21 cellular contexts compared by ENCODE assay signal in the genomic region with DNA sequence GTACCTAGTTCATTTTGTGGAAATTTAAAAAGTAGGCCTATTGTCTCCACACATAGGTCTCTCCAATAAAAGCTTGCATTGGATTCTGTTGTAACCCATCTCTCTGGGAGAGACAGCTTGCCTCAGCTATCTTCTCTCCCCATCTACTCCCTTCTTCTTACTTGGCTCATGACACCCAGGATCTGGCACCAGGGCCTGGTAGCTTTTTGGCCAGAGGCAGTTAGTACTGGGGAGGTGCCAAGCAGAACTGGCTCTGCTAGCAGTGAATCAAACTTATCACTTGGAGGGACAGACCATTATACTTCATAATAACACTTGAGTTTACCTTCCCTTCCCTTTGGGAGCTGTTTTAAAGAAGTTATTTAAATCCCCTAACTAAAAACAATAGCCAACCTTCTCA. TPM values are rescaled to one million over a fixed set of nuclear protein-coding genes. Genes with fewer than 3 reads are reported as not detected.
DNase-seq lines count a peak whose midpoint lies in the region; ATAC-seq, FAIRE-seq and TF ChIP-seq lines count a peak whose summit lies in the region.
"Had no signal": no experiment of that assay in that cellular context is flagged by ENCODE, and none has a peak within 500 bp of the region (broad histone marks: within the 10 kb centered on the region; RNA-seq: fewer than 3 reads in every experiment).

No MANE protein-coding gene starts in this region.

- H3K4me3 ChIP-seq in right atrium auricular region = no peak overlapping the region
- H3K4me3 ChIP-seq in astrocyte (ENCODE audit: insufficient read depth, low read depth, low read length) = no peak overlapping the region
- H3K4me3 ChIP-seq in heart left ventricle = no peak overlapping the region
- H3K4me3 ChIP-seq in tibial artery = no peak overlapping the region
- H3K4me3 ChIP-seq: A549, PC-9 had no signal

- H4K20me1 ChIP-seq in astrocyte (ENCODE audit: insufficient read depth, low read length) = no peaks in the 10 kb centered on the region

- H3K27me3 Mint-ChIP-seq in astrocyte (ENCODE audit: low read depth, unreplicated experiment) (no peaks in the 10 kb centered on the region), type B pancreatic cell (no peaks in the 10 kb centered on the region)

- DNase-seq in Right ventricle myocardium superior (peak; percentile 41), right atrium auricular region (ENCODE audit: low spot score) (no peak), astrocyte (ENCODE audit: low read depth) (no peak), heart left ventricle (peak in 2 of 5 donors; percentile 47 to 54), tibial artery (peak; percentile 22 to 61), type B pancreatic cell (ENCODE audit: extremely low spot score, unreplicated experiment) (no peak), NCI-H2081 (lab: John Stamatoyannopoulos, UW) (no peak), hepatic stellate cell (ENCODE audit: low spot score) (no peak)
- DNase-seq: Caco-2, HFFc6, KBM-7, MM.1S, NCI-H1930, NCI-H526, PC-9, SIG-M5 had no signal

- H3K27ac Mint-ChIP-seq in astrocyte (ENCODE audit: unreplicated experiment) (no peak overlapping the region), type B pancreatic cell (no peak overlapping the region)

- peaks cover 0 to 33% of the 10 kb centered on the region in 2 donors for H3K4me1 ChIP-seq in right atrium auricular region
- H3K4me1 ChIP-seq in astrocyte (ENCODE audit: insufficient read depth, low read length) = peaks cover 31% of the 10 kb centered on the region
- H3K4me1 ChIP-seq in heart left ventricle = peaks cover 0 to 36% (median 20%) of the 10 kb centered on the region in 12 donors
- H3K4me1 ChIP-seq in tibial artery = peaks cover 0 to 25% (median 1%) of the 10 kb centered on the region in 4 donors

- H3K9me3 Mint-ChIP-seq in astrocyte (ENCODE audit: unreplicated experiment) (no peaks in the 10 kb centered on the region), type B pancreatic cell (no peaks in the 10 kb centered on the region)
- H3K9me3 Mint-ChIP-seq: HFFc6 had no signal

- H2AFZ ChIP-seq in astrocyte (ENCODE audit: low read depth, low read length) = no peak overlapping the region
- H2AFZ ChIP-seq: PC-9 had no signal

- no peaks in the 10 kb centered on the region for H3K79me2 ChIP-seq in astrocyte (ENCODE audit: insufficient read depth, low read length)

- no peak overlapping the region for H3K4me2 ChIP-seq in astrocyte (ENCODE audit: low read length)
- H3K4me2 ChIP-seq: A549, PC-9 had no signal

- intact Hi-C loops in Right ventricle myocardium superior (cut with DNase I) = no loop called here
- intact Hi-C loops in heart left ventricle (cut with DNase I) = loop anchor here in 1 of 10 donors (10.0 kb wide), 1 partner anchor 52 kb away; no protein-coding TSS in a partner anchor
- intact Hi-C loops in tibial artery (cut with DNase I; ENCODE audit: low total_unique reads) = no loop called here

- H3K9me3 ChIP-seq in right atrium auricular region = no peaks in the 10 kb centered on the region
- H3K9me3 ChIP-seq in astrocyte (ENCODE audit: insufficient read depth, low read depth, low read length) = no peaks in the 10 kb centered on the region
- no peaks in the 10 kb centered on the region for H3K9me3 ChIP-seq in heart left ventricle
- H3K9me3 ChIP-seq in tibial artery = no peaks in the 10 kb centered on the region
- H3K9me3 ChIP-seq: A549, Caco-2 had no signal

- peak; percentile 79 for FAIRE-seq in astrocyte (lab: Jason Lieb, UNC)
- FAIRE-seq: A549, G401.6, GM12892, H1 had no signal

- H3K4me3 Mint-ChIP-seq in astrocyte (ENCODE audit: unreplicated experiment) (no peak overlapping the region), type B pancreatic cell (no peak overlapping the region)
- H3K4me3 Mint-ChIP-seq: HFFc6 had no signal

- H3K36me3 ChIP-seq in right atrium auricular region (no peaks in the 10 kb centered on the region), astrocyte (ENCODE audit: insufficient read depth, low read length) (no peaks in the 10 kb centered on the region), heart left ventricle (no peaks in the 10 kb centered on the region), tibial artery (no peaks in the 10 kb centered on the region)

- peaks cover 28% of the 10 kb centered on the region for H3K4me1 Mint-ChIP-seq in astrocyte (ENCODE audit: low read depth, unreplicated experiment)
- H3K4me1 Mint-ChIP-seq in type B pancreatic cell (ENCODE audit: unreplicated experiment) = peaks cover 9% of the 10 kb centered on the region

- no peak overlapping the region for H3K27ac ChIP-seq in right atrium auricular region
- no peak overlapping the region for H3K27ac ChIP-seq in astrocyte (ENCODE audit: low read depth, low read length)
- no peak overlapping the region for H3K27ac ChIP-seq in heart left ventricle
- H3K27ac ChIP-seq in tibial artery = no peak overlapping the region
- H3K27ac ChIP-seq: HL-60, PC-9 had no signal

- TF ChIP-seq CTCF in right atrium auricular region (IDR thresholded peaks at IDR 0.05) (no peak), astrocyte (IDR thresholded peaks at IDR 0.05; ENCODE audit: insufficient read depth, low read depth, low read length) (no peak), heart left ventricle (IDR thresholded peaks at IDR 0.05) (no peak), tibial artery (IDR thresholded peaks at IDR 0.05) (no peak), type B pancreatic cell (conservative IDR thresholded peaks at IDR 0.05) (no peak)

- no peaks in the 10 kb centered on the region for H3K36me3 Mint-ChIP-seq in astrocyte (ENCODE audit: low read depth, unreplicated experiment)
- no peaks in the 10 kb centered on the region for H3K36me3 Mint-ChIP-seq in type B pancreatic cell

- H3K9ac ChIP-seq in astrocyte (ENCODE audit: low read length) = no peak overlapping the region

- TF ChIP-seq POLR2A in heart left ventricle (IDR thresholded peaks at IDR 0.05) = no peak

- peak; percentile 74 for ATAC-seq in Right ventricle myocardium superior (ENCODE audit: poor library complexity)
- ATAC-seq in heart left ventricle = peak in 3 of 4 donors; percentile 57 to 70 (median 69)
- ATAC-seq: A549 had no signal

- H3K27me3 ChIP-seq in right atrium auricular region = no peaks in the 10 kb centered on the region
- H3K27me3 ChIP-seq in astrocyte (ENCODE audit: insufficient read depth, low read length) = no peaks in the 10 kb centered on the region
- H3K27me3 ChIP-seq in heart left ventricle = peaks cover 0 to 12% (median 0%) of the 10 kb centered on the region in 9 donors
- H3K27me3 ChIP-seq in tibial artery = no peaks in the 10 kb centered on the region

RNA-seq across cellular contexts. Expression of gene PLAC1, which starts 31.8 kb away (rescaled TPM):
- total RNA-seq in Right ventricle myocardium superior (not detected), right atrium auricular region (not detected), astrocyte (0.61 and 0.70 TPM in 2 replicates), heart left ventricle (under 1 TPM in 1 of 9 donors, not detected in 8; 0.62 TPM), type B pancreatic cell (ENCODE audit: low replicate concordance) (0.43 TPM in 1 of 2 replicates, not detected in the other)
- not detected for polyA plus RNA-seq in heart left ventricle
- total RNA-seq: H1 had no signal

Comparison
In these comparisons a context has a peak if more than half of its experiments do, and no peak if none do; other contexts are left out.
1. DNase-seq: peak in Right ventricle myocardium superior (single experiment) and tibial artery (2 of 2); none in right atrium auricular region (single experiment), astrocyte (single experiment), type B pancreatic cell (single experiment), NCI-H2081 (0 of 2) and hepatic stellate cell (single experiment).